Comparison of ENCODE assay signal across 1 cellular context in the genomic region with DNA sequence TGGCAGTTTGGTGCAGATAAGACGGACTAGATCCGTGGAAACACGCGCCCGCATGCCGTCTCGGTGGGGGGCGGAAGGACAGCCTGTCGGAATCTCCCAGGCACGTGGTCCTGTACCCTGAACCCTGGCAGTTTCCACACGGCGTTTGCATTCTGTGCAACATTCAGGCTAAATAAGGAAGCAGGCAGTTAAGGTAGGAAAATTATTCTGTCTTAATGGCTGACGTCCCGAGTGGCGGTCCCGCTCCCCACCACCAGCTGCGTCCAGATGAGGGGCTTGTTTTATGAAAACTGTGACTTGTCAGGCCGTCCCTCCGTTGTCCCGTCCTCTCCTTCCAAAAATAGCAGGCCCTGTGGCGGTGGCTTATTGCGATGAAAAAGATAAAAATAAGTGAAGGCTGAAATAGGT.
TF ChIP-seq lines count a peak whose summit lies in the region.

No MANE protein-coding gene starts in this region.

TF ChIP-seq in HepG2, 621 proteins besides CTCF, POLR2A, EP300 and RAD21 (continued from another document):
- TF ChIP-seq, protein P1, sequence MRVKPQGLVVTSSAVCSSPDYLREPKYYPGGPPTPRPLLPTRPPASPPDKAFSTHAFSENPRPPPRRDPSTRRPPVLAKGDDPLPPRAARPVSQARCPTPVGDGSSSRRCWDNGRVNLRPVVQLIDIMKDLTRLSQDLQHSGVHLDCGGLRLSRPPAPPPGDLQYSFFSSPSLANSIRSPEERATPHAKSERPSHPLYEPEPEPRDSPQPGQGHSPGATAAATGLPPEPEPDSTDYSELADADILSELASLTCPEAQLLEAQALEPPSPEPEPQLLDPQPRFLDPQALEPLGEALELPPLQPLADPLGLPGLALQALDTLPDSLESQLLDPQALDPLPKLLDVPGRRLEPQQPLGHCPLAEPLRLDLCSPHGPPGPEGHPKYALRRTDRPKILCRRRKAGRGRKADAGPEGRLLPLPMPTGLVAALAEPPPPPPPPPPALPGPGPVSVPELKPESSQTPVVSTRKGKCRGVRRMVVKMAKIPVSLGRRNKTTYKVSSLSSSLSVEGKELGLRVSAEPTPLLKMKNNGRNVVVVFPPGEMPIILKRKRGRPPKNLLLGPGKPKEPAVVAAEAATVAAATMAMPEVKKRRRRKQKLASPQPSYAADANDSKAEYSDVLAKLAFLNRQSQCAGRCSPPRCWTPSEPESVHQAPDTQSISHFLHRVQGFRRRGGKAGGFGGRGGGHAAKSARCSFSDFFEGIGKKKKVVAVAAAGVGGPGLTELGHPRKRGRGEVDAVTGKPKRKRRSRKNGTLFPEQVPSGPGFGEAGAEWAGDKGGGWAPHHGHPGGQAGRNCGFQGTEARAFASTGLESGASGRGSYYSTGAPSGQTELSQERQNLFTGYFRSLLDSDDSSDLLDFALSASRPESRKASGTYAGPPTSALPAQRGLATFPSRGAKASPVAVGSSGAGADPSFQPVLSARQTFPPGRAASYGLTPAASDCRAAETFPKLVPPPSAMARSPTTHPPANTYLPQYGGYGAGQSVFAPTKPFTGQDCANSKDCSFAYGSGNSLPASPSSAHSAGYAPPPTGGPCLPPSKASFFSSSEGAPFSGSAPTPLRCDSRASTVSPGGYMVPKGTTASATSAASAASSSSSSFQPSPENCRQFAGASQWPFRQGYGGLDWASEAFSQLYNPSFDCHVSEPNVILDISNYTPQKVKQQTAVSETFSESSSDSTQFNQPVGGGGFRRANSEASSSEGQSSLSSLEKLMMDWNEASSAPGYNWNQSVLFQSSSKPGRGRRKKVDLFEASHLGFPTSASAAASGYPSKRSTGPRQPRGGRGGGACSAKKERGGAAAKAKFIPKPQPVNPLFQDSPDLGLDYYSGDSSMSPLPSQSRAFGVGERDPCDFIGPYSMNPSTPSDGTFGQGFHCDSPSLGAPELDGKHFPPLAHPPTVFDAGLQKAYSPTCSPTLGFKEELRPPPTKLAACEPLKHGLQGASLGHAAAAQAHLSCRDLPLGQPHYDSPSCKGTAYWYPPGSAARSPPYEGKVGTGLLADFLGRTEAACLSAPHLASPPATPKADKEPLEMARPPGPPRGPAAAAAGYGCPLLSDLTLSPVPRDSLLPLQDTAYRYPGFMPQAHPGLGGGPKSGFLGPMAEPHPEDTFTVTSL (CRISPR knock-in tag; IDR thresholded peaks at IDR 0.05; ENCODE audit: borderline replicate concordance) = no peak
- no peak for TF ChIP-seq CBX2 (IDR thresholded peaks at IDR 0.05; ENCODE audit: low read depth, low read length)
- no peak for TF ChIP-seq CBX2 (CRISPR knock-in tag; IDR thresholded peaks at IDR 0.05; ENCODE audit: low read depth)
- TF ChIP-seq, protein P2, sequence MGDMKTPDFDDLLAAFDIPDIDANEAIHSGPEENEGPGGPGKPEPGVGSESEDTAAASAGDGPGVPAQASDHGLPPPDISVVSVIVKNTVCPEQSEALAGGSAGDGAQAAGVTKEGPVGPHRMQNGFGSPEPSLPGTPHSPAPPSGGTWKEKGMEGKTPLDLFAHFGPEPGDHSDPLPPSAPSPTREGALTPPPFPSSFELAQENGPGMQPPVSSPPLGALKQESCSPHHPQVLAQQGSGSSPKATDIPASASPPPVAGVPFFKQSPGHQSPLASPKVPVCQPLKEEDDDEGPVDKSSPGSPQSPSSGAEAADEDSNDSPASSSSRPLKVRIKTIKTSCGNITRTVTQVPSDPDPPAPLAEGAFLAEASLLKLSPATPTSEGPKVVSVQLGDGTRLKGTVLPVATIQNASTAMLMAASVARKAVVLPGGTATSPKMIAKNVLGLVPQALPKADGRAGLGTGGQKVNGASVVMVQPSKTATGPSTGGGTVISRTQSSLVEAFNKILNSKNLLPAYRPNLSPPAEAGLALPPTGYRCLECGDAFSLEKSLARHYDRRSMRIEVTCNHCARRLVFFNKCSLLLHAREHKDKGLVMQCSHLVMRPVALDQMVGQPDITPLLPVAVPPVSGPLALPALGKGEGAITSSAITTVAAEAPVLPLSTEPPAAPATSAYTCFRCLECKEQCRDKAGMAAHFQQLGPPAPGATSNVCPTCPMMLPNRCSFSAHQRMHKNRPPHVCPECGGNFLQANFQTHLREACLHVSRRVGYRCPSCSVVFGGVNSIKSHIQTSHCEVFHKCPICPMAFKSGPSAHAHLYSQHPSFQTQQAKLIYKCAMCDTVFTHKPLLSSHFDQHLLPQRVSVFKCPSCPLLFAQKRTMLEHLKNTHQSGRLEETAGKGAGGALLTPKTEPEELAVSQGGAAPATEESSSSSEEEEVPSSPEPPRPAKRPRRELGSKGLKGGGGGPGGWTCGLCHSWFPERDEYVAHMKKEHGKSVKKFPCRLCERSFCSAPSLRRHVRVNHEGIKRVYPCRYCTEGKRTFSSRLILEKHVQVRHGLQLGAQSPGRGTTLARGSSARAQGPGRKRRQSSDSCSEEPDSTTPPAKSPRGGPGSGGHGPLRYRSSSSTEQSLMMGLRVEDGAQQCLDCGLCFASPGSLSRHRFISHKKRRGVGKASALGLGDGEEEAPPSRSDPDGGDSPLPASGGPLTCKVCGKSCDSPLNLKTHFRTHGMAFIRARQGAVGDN (CRISPR knock-in tag; IDR thresholded peaks at IDR 0.05) = peak; percentile 37
- no peak for TF ChIP-seq RNF2 (conservative IDR thresholded peaks at IDR 0.05; ENCODE audit: low read depth)
- no peak for TF ChIP-seq FOSL1 (CRISPR knock-in tag; IDR thresholded peaks at IDR 0.05; ENCODE audit: borderline replicate concordance)
- no peak for TF ChIP-seq ZNF441 (CRISPR knock-in tag; IDR thresholded peaks at IDR 0.05; ENCODE audit: borderline replicate concordance)
TF ChIP-seq in HepG2: peak in this region for 2.
